Comparison of ENCODE assay signal across 10 cellular contexts in the genomic region with DNA sequence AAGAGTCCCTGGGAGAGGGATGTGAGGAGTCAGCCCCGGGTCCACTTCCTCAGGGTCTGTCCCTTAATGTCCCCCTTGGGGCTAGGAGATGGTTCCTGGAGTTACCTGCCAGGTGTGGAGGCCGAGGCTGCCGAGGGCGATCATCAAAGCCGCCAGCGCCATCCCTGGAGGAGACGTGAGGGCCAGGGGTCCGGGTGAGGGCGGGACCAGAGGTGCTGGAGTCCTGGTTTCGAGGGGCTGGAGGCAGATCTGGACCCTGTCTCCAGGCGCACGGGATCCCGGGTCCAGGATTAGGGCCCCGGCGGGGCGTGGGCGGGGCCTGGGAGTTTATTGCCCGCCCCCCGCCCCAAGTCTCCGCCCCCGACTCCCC. TPM values are rescaled to one million over a fixed set of nuclear protein-coding genes. Genes with fewer than 3 reads are reported as not detected.
DNase-seq lines count a peak whose midpoint lies in the region; ATAC-seq and TF ChIP-seq lines count a peak whose summit lies in the region.
"Had no signal": no experiment of that assay in that cellular context is flagged by ENCODE, and none has a peak within 500 bp of the region (broad histone marks: within the 10 kb centered on the region; RNA-seq: fewer than 3 reads in every experiment).

TSS of gene ART5 (minus strand) at position 292 of the 370 bp plus-strand sequence. CDS start at position 162, 130 bp downstream.

- peaks cover 14 to 17% of the 10 kb centered on the region in 2 donors for H3K4me1 ChIP-seq in left lung
- H3K4me1 ChIP-seq in stomach, result peaks cover 11 to 21% (median 18%) of the 10 kb centered on the region in 4 donors

- TF ChIP-seq CTCF in astrocyte of the cerebellum (IDR thresholded peaks at IDR 0.05; ENCODE audit: low read depth, low read length, missing control alignments), result no peak
- TF ChIP-seq CTCF in left lung (IDR thresholded peaks at IDR 0.05), result no peak
- TF ChIP-seq CTCF in stomach (IDR thresholded peaks at IDR 0.05), result no peak

- TF ChIP-seq EP300 in stomach (IDR thresholded peaks at IDR 0.05), result no peak

- H3K27me3 ChIP-seq in left lung (peaks cover 0 to 40% of the 10 kb centered on the region in 2 donors), stomach (peaks cover 0 to 20% (median 4%) of the 10 kb centered on the region in 3 donors)

- H3K9me3 ChIP-seq in left lung (no peaks in the 10 kb centered on the region), stomach (no peaks in the 10 kb centered on the region)

- H3K4me3 ChIP-seq in astrocyte of the cerebellum (ENCODE audit: low read depth, low read length), result peak within 1 kb of the TSS; percentile 53
- H3K4me3 ChIP-seq in left lung, result peak within 1 kb of the TSS; percentile 43 to 47
- peak within 1 kb of the TSS; percentile 47 to 64 (median 54) for H3K4me3 ChIP-seq in stomach

- no peaks in the 10 kb centered on the region for H3K36me3 ChIP-seq in left lung
- no peaks in the 10 kb centered on the region for H3K36me3 ChIP-seq in stomach

- in situ Hi-C loops in astrocyte of the cerebellum (cut with HindIII; ENCODE audit: low sequenced_read_pairs), result no loop called here

- intact Hi-C loops in left lung (cut with DNase I) (no loop called here), stomach (cut with DNase I; ENCODE audit: low total_unique reads) (no loop called here)

- TF ChIP-seq POLR2A in stomach (IDR thresholded peaks at IDR 0.05), result no peak

- peak; percentile 60 for DNase-seq in NCI-H748 (lab: John Stamatoyannopoulos, UW; ENCODE audit: unreplicated experiment)
- DNase-seq in NCI-H748 treated with DMSO at 0.1 percent for 48 hours (lab: John Stamatoyannopoulos, UW), result no peak
- no peak for DNase-seq in astrocyte of the cerebellum (ENCODE audit: low read depth)
- no peak for DNase-seq in left lung
- no peak for DNase-seq in stomach
- DNase-seq in SHP77 treated with DMSO at 0.1 percent for 48 hours (lab: John Stamatoyannopoulos, UW), result no peak
- no peak for DNase-seq in dedifferentiated amniotic fluid mesenchymal stem cell (ENCODE audit: extremely low spot score)
- DNase-seq: NCI-H2107 had no signal

- WGBS in stomach, 5 donors, result 7 to 19% (median 13%) methylated on average over 15 to 21 of the region's 21 CpGs

- H3K27ac ChIP-seq in left lung (no peak within 1 kb of the TSS), stomach (peak within 1 kb of the TSS in 3 of 5 donors; percentile 17 to 63 (median 34))
- H3K27ac ChIP-seq: 22Rv1 had no signal

- ATAC-seq in left lung (no peak), GM18517 (IDR thresholded peaks at IDR 0.05; ENCODE audit: unreplicated experiment) (no peak)

RNA-seq across cellular contexts. Expression of gene ART5, which starts in this region (rescaled TPM):
- total RNA-seq in left lung, result under 1 TPM; 0.24 to 0.87 TPM
- total RNA-seq in stomach, result not detected
- polyA plus RNA-seq in stomach, result under 1 TPM in 2 of 3 donors, not detected in 1; 0.45 to 0.62 TPM

Comparison
In these comparisons a context has a peak if more than half of its experiments do, and no peak if none do; other contexts are left out.
1. H3K27ac ChIP-seq: peak in stomach (3 of 5); none in left lung (0 of 2).
2. Peak in every context shown above with its lines, with median percentiles within 50 percentile points of each other: H3K4me3 ChIP-seq.